Comparison of ENCODE assay signal across 25 cellular contexts in genomic region chr6:39130691-39131090, GRCh38. TPM values are rescaled to one million over a fixed set of nuclear protein-coding genes. Genes with fewer than 3 reads are reported as not detected.
DNase-seq lines count a peak whose midpoint lies in the region; ATAC-seq, FAIRE-seq and TF ChIP-seq lines count a peak whose summit lies in the region.
"Had no signal": no experiment of that assay in that cellular context is flagged by ENCODE, and none has a peak within 500 bp of the region (broad histone marks: within the 10 kb centered on the region; RNA-seq: fewer than 3 reads in every experiment).

No MANE protein-coding gene starts in this region.

- H3K9me3 ChIP-seq in osteoblast (ENCODE audit: low read depth, low read length) (no peaks in the 10 kb centered on the region), pancreas (no peaks in the 10 kb centered on the region)

- no peak overlapping the region for H3K4me2 ChIP-seq in osteoblast (ENCODE audit: insufficient read depth, low read length)
- H3K4me2 ChIP-seq: KMS-11 had no signal

- TF ChIP-seq CTCF in foreskin keratinocyte (conservative IDR thresholded peaks at IDR 0.05) (no peak), osteoblast (IDR thresholded peaks at IDR 0.05; ENCODE audit: extremely low read depth, low read depth, low read length) (no peak), progenitor cell of endocrine pancreas (IDR thresholded peaks at IDR 0.05; ENCODE audit: unreplicated experiment) (no peak), pancreas (IDR thresholded peaks at IDR 0.05) (no peak)

- H3K27ac Mint-ChIP-seq in progenitor cell of endocrine pancreas: no peak overlapping the region
- H3K27ac Mint-ChIP-seq: B cell; CD8-positive, alpha-beta T cell; IgD-negative memory B cell had no signal

- FAIRE-seq in pancreas (lab: Jason Lieb, UNC): no peak
- FAIRE-seq: GM12878 had no signal

- no peak overlapping the region for H3K4me3 ChIP-seq in osteoblast (ENCODE audit: insufficient read depth, low read length)
- H3K4me3 ChIP-seq in pancreas: no peak overlapping the region
- H3K4me3 ChIP-seq: GM12878 had no signal

- no peak overlapping the region for H2AFZ ChIP-seq in osteoblast (ENCODE audit: low read length)

- peak; percentile 17 for DNase-seq in NCI-H2227 (lab: John Stamatoyannopoulos, UW; ENCODE audit: unreplicated experiment)
- no peak for DNase-seq in NCI-H2227 treated with DMSO at 0.1 percent for 48 hours (lab: John Stamatoyannopoulos, UW)
- DNase-seq in foreskin keratinocyte: peak; percentile 5 to 37
- DNase-seq in osteoblast (ENCODE audit: insufficient read length, low spot score, missing footprints): peak; percentile 46
- DNase-seq in progenitor cell of endocrine pancreas (ENCODE audit: low spot score, unreplicated experiment): no peak
- DNase-seq in SHP77 treated with DMSO at 0.1 percent for 48 hours (lab: John Stamatoyannopoulos, UW): no peak
- DNase-seq in pancreas: no peak
- DNase-seq: CD8-positive, alpha-beta T cell; DMS 273 treated with DMSO at 0.1 percent for 48 hours; DMS79; EL; GDM1; MM.1S; NCI-H2029; NCI-H226; NCI-H524 treated with DMSO at 0.1 percent for 48 hours; NCI-H774 had no signal

- ATAC-seq in foreskin keratinocyte (peak; percentile 23), pancreas (no peak)
- ATAC-seq: CD8-positive, alpha-beta T cell; GM12878; HCT116; Right ventricle myocardium inferior had no signal

- H3K9me3 Mint-ChIP-seq in progenitor cell of endocrine pancreas (ENCODE audit: low read depth): no peaks in the 10 kb centered on the region
- H3K9me3 Mint-ChIP-seq: CD8-positive, alpha-beta T cell had no signal

- H3K36me3 Mint-ChIP-seq in progenitor cell of endocrine pancreas (ENCODE audit: insufficient read depth): no peaks in the 10 kb centered on the region
- H3K36me3 Mint-ChIP-seq: CD8-positive, alpha-beta T cell had no signal

- H3K36me3 ChIP-seq in osteoblast (ENCODE audit: insufficient read depth, low read length): no peaks in the 10 kb centered on the region
- H3K36me3 ChIP-seq in pancreas: no peaks in the 10 kb centered on the region

- no peak overlapping the region for H3K4me3 Mint-ChIP-seq in progenitor cell of endocrine pancreas (ENCODE audit: low read depth)
- H3K4me3 Mint-ChIP-seq: B cell; CD8-positive, alpha-beta T cell; IgD-negative memory B cell had no signal

- no peaks in the 10 kb centered on the region for H3K79me2 ChIP-seq in osteoblast (ENCODE audit: insufficient read depth, low read length)

- H3K27me3 ChIP-seq in foreskin keratinocyte: no peaks in the 10 kb centered on the region
- no peaks in the 10 kb centered on the region for H3K27me3 ChIP-seq in osteoblast (ENCODE audit: insufficient read depth, low read length)
- H3K27me3 ChIP-seq in pancreas: no peaks in the 10 kb centered on the region

- H3K4me1 Mint-ChIP-seq in progenitor cell of endocrine pancreas (ENCODE audit: low read depth): no peaks in the 10 kb centered on the region
- H3K4me1 Mint-ChIP-seq: B cell, IgD-negative memory B cell had no signal

- intact Hi-C loops in pancreas (cut with DNase I): no loop called here

- peaks cover 4% of the 10 kb centered on the region for H3K27me3 Mint-ChIP-seq in progenitor cell of endocrine pancreas

- H3K27ac ChIP-seq in foreskin keratinocyte (no peak overlapping the region), osteoblast (ENCODE audit: low read depth, low read length) (no peak overlapping the region), pancreas (no peak overlapping the region)
- H3K27ac ChIP-seq: 22Rv1, C4-2B, KMS-11 had no signal

- H3K4me1 ChIP-seq in foreskin keratinocyte: no peaks in the 10 kb centered on the region
- H3K4me1 ChIP-seq in osteoblast (ENCODE audit: insufficient read depth, low read length): peaks cover 2% of the 10 kb centered on the region
- H3K4me1 ChIP-seq in pancreas: no peaks in the 10 kb centered on the region

- H4K20me1 ChIP-seq in osteoblast (ENCODE audit: insufficient read depth, low read length): no peaks in the 10 kb centered on the region

- WGBS in pancreas, 2 donors: 88 to 90% methylated on average over 1 of the region's 1 CpG

RNA-seq across cellular contexts. Expression of gene SAYSD1, which starts 15.7 kb away (rescaled TPM):
- total RNA-seq in foreskin keratinocyte (8.3 and 8.5 TPM in 2 replicates), osteoblast (29.8 and 31.1 TPM in 2 replicates), progenitor cell of endocrine pancreas (17.4 and 19.7 TPM in 2 replicates), pancreas (10 to 100 TPM in 1 of 6 donors, 1 to 10 TPM in 5; 5.8 to 10.0 (median 7.5) TPM)
- polyA plus RNA-seq in foreskin keratinocyte (7.2 and 7.6 TPM in 2 replicates), pancreas (10 to 100 TPM in 1 of 2 donors, 1 to 10 TPM in 1; 10.0 to 12.4 TPM)

Comparison
In these comparisons a context has a peak if more than half of its experiments do, and no peak if none do; other contexts are left out.
1. DNase-seq: peak in NCI-H2227 (single experiment), foreskin keratinocyte (2 of 2) and osteoblast (single experiment); none in NCI-H2227 treated with DMSO at 0.1 percent for 48 hours (single experiment), progenitor cell of endocrine pancreas (single experiment), SHP77 treated with DMSO at 0.1 percent for 48 hours (single experiment) and pancreas (0 of 6).